8 cellular contexts compared by ENCODE assay signal in the genomic region with DNA sequence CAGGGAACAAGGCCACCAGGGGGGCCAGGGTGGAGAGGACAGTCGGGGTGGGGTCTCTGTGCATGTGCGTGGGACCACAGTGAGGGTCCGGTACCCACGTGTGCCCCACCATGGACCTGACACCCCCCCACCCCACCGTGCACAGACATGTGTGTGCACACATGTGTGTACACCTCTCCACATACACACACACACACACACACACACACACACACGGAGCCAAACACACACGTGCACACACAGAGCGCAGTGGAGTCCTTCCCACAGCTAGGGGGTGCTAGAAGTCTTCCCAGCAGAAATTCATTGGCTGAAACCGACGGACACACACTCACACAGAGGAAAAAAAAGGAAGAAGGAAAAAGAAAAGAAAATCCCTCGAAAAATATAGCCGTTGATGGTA. TPM values are rescaled to one million over a fixed set of nuclear protein-coding genes. Genes with fewer than 3 reads are reported as not detected.
A peak's percentile ranks its signal among the peaks of the same experiment; 100 is the strongest.
DNase-seq lines count a peak whose midpoint lies in the region; ATAC-seq, FAIRE-seq and TF ChIP-seq lines count a peak whose summit lies in the region.

No MANE protein-coding gene starts in this region.

- TF ChIP-seq RAD21 in K562 (CRISPR knock-in tag; conservative IDR thresholded peaks at IDR 0.05 in 1 of 2, IDR thresholded peaks at IDR 0.05 in 1 of 2): peak; percentile 82 to 94

- 0% methylated on average over 9 of the region's 12 CpGs for WGBS in K562 (ENCODE audit: insufficient coverage, low coverage, missing lambda C conversion rate)

- no peaks in the 10 kb centered on the region for H3K9me1 ChIP-seq in K562 (ENCODE audit: control insufficient read depth, insufficient read depth, low read length)

- no peak for TF ChIP-seq EP300 in K562 (IDR thresholded peaks at IDR 0.05; ENCODE audit: low read length)

- H4K20me1 ChIP-seq in K562 (replicated peaks; ENCODE audit: control insufficient read depth, insufficient read depth, low read length): no peaks in the 10 kb centered on the region; the same call in 1 of the 2 replicates

- intact Hi-C loops in K562 (cut with micrococcal nuclease): loop anchor here (1.0 kb wide), 1 partner anchor 268 kb away; no protein-coding TSS in a partner anchor

- in situ Hi-C loops in GM13976 (cut with MboI; ENCODE audit: low sequenced_read_pairs, unreplicated experiment): loop anchor here (10.0 to 25.0 kb wide), 2 partner anchors 268 to 1025 kb away; no protein-coding TSS in a partner anchor
- in situ Hi-C loops in K562 (cut with MboI): no loop called here

- peak; percentile 70 for DNase-seq in AG08395 (ENCODE audit: low spot score)
- peak; percentile 85 for DNase-seq in GM13976 (ENCODE audit: low spot score)
- DNase-seq in NCI-H1105 (lab: John Stamatoyannopoulos, UW): peak; percentile 13
- peak; percentile 44 for DNase-seq in SKM-1 (lab: John Stamatoyannopoulos, UW; ENCODE audit: unreplicated experiment)
- DNase-seq in K562 (ENCODE audit: extremely low read depth in 1 of 4, low spot score in 3 of 4): peak; percentile 69 to 79 (median 76)
- peak; percentile 89 for DNase-seq in iPS-NIHi11 (ENCODE audit: low spot score)
- DNase-seq in stimulated activated CD4-positive, alpha-beta T cell treated with anti-CD3 and anti-CD28 coated beads, Interleukin-1b, Interleukin-23, amount 100 ng/mL, for 48 hours: peak; percentile 49

- H3K9me3 ChIP-seq in K562 (replicated peaks; ENCODE audit: control insufficient read depth, insufficient read depth, low read depth, low read length): no peaks in the 10 kb centered on the region

- CTCF ChIA-PET in K562 (lab: Yijun Ruan, JAX; ENCODE audit: low intra/inter-chr PET ratio): interaction anchor here (0.7 to 2.5 kb wide), 5 partner anchors 49 to 314 kb away, joined by 3 to 27 read pairs (median 3); no protein-coding TSS in a partner anchor

- H3K27ac ChIP-seq in K562 (ENCODE audit: extremely low read depth, low read depth, low read length): no peak overlapping the region

- no peaks in the 10 kb centered on the region for H3K79me2 ChIP-seq in K562 (ENCODE audit: control insufficient read depth, insufficient read depth, low read length)

- FAIRE-seq in K562 (lab: Jason Lieb, UNC): peak; percentile 95

- peaks cover 13 to 34% of the 10 kb centered on the region in 2 experiments; a peak in 4 of 5 replicates for H3K27me3 ChIP-seq in K562 (ENCODE audit: control insufficient read depth in 2 of 2, insufficient read depth in 2 of 2, low read length in 2 of 2)

- no peak overlapping the region for H3K4me3 ChIP-seq in K562

- no peak for TF ChIP-seq POLR2A in K562 (conservative IDR thresholded peaks at IDR 0.05)

- no peak overlapping the region for H3K9ac ChIP-seq in K562 (ENCODE audit: insufficient read depth in 1 of 2, low read depth in 2 of 2, low read length in 2 of 2)

- peaks cover 0 to 13% of the 10 kb centered on the region in 2 experiments; a peak in 2 of 5 replicates for H3K4me1 ChIP-seq in K562 (replicated peaks in 1 of 2; ENCODE audit: control insufficient read depth in 2 of 2, insufficient read depth in 2 of 2, low read length in 2 of 2)

- BruUV-seq in K562 (replicated peaks; lab: Mats Ljungman, UMichigan): no TSS peak

- POLR2A ChIA-PET in K562 (lab: Yijun Ruan, JAX): no interaction called here

- no peak overlapping the region for H2AFZ ChIP-seq in K562 (ENCODE audit: low read depth, low read length)

- H3K4me2 ChIP-seq in K562 (ENCODE audit: insufficient read depth, low read length): no peak overlapping the region

- peak; percentile 95 for ATAC-seq in K562
- no peak for ATAC-seq in GM19467 (IDR thresholded peaks at IDR 0.05; ENCODE audit: unreplicated experiment)

- H3K36me3 ChIP-seq in K562 (ENCODE audit: control insufficient read depth, insufficient read depth, low read length): no peaks in the 10 kb centered on the region

- peak; percentile 80 for TF ChIP-seq CTCF in GM13976 (IDR thresholded peaks at IDR 0.05; ENCODE audit: borderline replicate concordance, control extremely low read depth, extremely low read depth, insufficient read depth, missing control alignments)
- peak; percentile 84 to 95 (median 86) for TF ChIP-seq CTCF in K562 (IDR thresholded peaks at IDR 0.05 in 2 of 3, conservative IDR thresholded peaks at IDR 0.05 in 1 of 3; ENCODE audit: insufficient read depth in 2 of 3, low read depth in 1 of 3, low read length in 3 of 3)

TF ChIP-seq in K562, 482 proteins besides CTCF, POLR2A, EP300 and RAD21 (continues in another document):
- TF ChIP-seq ARNT (IDR thresholded peaks at IDR 0.05): peak in 1 of 2 experiments; percentile 76; a peak in 1 of 4 replicates
- TF ChIP-seq CREM (IDR thresholded peaks at IDR 0.05; ENCODE audit: low read depth): peak; percentile 60
- TF ChIP-seq, protein P1, sequence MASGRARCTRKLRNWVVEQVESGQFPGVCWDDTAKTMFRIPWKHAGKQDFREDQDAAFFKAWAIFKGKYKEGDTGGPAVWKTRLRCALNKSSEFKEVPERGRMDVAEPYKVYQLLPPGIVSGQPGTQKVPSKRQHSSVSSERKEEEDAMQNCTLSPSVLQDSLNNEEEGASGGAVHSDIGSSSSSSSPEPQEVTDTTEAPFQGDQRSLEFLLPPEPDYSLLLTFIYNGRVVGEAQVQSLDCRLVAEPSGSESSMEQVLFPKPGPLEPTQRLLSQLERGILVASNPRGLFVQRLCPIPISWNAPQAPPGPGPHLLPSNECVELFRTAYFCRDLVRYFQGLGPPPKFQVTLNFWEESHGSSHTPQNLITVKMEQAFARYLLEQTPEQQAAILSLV (tag; IDR thresholded peaks at IDR 0.05): no peak
- TF ChIP-seq, protein P2, sequence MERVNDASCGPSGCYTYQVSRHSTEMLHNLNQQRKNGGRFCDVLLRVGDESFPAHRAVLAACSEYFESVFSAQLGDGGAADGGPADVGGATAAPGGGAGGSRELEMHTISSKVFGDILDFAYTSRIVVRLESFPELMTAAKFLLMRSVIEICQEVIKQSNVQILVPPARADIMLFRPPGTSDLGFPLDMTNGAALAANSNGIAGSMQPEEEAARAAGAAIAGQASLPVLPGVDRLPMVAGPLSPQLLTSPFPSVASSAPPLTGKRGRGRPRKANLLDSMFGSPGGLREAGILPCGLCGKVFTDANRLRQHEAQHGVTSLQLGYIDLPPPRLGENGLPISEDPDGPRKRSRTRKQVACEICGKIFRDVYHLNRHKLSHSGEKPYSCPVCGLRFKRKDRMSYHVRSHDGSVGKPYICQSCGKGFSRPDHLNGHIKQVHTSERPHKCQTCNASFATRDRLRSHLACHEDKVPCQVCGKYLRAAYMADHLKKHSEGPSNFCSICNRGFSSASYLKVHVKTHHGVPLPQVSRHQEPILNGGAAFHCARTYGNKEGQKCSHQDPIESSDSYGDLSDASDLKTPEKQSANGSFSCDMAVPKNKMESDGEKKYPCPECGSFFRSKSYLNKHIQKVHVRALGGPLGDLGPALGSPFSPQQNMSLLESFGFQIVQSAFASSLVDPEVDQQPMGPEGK (CRISPR knock-in tag; IDR thresholded peaks at IDR 0.05; ENCODE audit: borderline replicate concordance): no peak
- TF ChIP-seq CTBP1 (IDR thresholded peaks at IDR 0.05; ENCODE audit: borderline replicate concordance): no peak
- peak in 1 of 2 experiments; percentile 51; a peak in 1 of 4 replicates for TF ChIP-seq HDAC1 (IDR thresholded peaks at IDR 0.05)
- TF ChIP-seq, protein P3, sequence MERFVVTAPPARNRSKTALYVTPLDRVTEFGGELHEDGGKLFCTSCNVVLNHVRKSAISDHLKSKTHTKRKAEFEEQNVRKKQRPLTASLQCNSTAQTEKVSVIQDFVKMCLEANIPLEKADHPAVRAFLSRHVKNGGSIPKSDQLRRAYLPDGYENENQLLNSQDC (CRISPR knock-in tag; IDR thresholded peaks at IDR 0.05): no peak
- TF ChIP-seq ZNF197 (CRISPR knock-in tag; IDR thresholded peaks at IDR 0.05; ENCODE audit: low read depth): no peak
- TF ChIP-seq, protein P4, sequence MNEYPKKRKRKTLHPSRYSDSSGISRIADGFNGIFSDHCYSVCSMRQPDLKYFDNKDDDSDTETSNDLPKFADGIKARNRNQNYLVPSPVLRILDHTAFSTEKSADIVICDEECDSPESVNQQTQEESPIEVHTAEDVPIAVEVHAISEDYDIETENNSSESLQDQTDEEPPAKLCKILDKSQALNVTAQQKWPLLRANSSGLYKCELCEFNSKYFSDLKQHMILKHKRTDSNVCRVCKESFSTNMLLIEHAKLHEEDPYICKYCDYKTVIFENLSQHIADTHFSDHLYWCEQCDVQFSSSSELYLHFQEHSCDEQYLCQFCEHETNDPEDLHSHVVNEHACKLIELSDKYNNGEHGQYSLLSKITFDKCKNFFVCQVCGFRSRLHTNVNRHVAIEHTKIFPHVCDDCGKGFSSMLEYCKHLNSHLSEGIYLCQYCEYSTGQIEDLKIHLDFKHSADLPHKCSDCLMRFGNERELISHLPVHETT (CRISPR knock-in tag; conservative IDR thresholded peaks at IDR 0.05 in 1 of 2, IDR thresholded peaks at IDR 0.05 in 1 of 2): no peak
- TF ChIP-seq, protein P5, sequence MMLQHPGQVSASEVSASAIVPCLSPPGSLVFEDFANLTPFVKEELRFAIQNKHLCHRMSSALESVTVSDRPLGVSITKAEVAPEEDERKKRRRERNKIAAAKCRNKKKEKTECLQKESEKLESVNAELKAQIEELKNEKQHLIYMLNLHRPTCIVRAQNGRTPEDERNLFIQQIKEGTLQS (IDR thresholded peaks at IDR 0.05): no peak
- TF ChIP-seq, protein P5 (CRISPR knock-in tag; conservative IDR thresholded peaks at IDR 0.05): no peak

RNA-seq across cellular contexts. Expression of a gene that starts 42.8 kb away (rescaled TPM):
- 34.3 and 48.1 TPM in 2 replicates for total RNA-seq in K562 (2011; cell fraction: chromatin; rRNA removed; ENCODE audit: low replicate concordance)
- total RNA-seq in K562 (2011; cell fraction: nucleolus; rRNA removed): 27.5 and 29.5 TPM in 2 replicates
- 23.2 and 24.7 TPM in 2 replicates for total RNA-seq in K562 (2011; cell fraction: nucleoplasm; rRNA removed)
- total RNA-seq in K562 (2014; rRNA removed) (3.6 and 6.3 TPM in 2 replicates), K562 (2014; rRNA removed; fragmentation: Illumina TruSeq; extraction: Trizol) (6.6 and 8.4 TPM in 2 replicates), K562 (2015; rRNA removed; fragmentation: Illumina TruSeq; extraction: Trizol) (9.2 and 9.6 TPM in 2 replicates), K562 (2021) (24.5 and 25.0 TPM in 2 replicates)
- polyA plus RNA-seq in K562 (2011; rRNA removed) (32.7 and 34.2 TPM in 2 replicates), K562 (2014; fragmentation: Illumina TruSeq; extraction: Trizol) (19.4 and 20.7 TPM in 2 replicates), K562 (2014; fragmentation: Nextera tagmentation; extraction: Ambion mirVana) (1 to 10 TPM in 1 of 2 experiments, under 1 TPM in 1; 0.65 to 2.2 TPM), K562 (2014; rRNA removed) (16.4 and 18.3 TPM in 2 replicates)
- 30.5 and 36.3 TPM in 2 replicates for polyA plus RNA-seq in K562 (2011; cell fraction: cytosol; rRNA removed)
- 18.5 and 19.3 TPM in 2 replicates for polyA plus RNA-seq in K562 (2011; cell fraction: nucleus; rRNA removed)
- 18.1 and 31.2 TPM in 2 replicates for polyA plus RNA-seq in K562 (2012)
- polyA minus RNA-seq in K562 (2011; rRNA and poly(A)+ RNA removed): 30.0 and 50.8 TPM in 2 replicates
- polyA minus RNA-seq in K562 (2011; cell fraction: cytosol; rRNA and poly(A)+ RNA removed): 22.2 and 27.2 TPM in 2 replicates
- polyA minus RNA-seq in K562 (2011; cell fraction: nucleus; rRNA and poly(A)+ RNA removed): 6.3 and 10.7 TPM in 2 replicates

Comparison
In these comparisons a context has a peak if more than half of its experiments do, and no peak if none do; other contexts are left out.
1. DNase-seq: peak in every context shown above with its lines; median percentile 89 in iPS-NIHi11; 85 in GM13976; 76 in K562; 70 in AG08395; 49 in stimulated activated CD4-positive, alpha-beta T cell treated with anti-CD3 and anti-CD28 coated beads, Interleukin-1b, Interleukin-23, amount 100 ng/mL, for 48 hours; 44 in SKM-1; 13 in NCI-H1105.